Comparison of ENCODE assay signal across 9 cellular contexts in genomic region chr2:134980639-134981038, GRCh38.
"Had no signal": no experiment of that assay in that cellular context is flagged by ENCODE, and none has a peak within 500 bp of the region (broad histone marks: within the 10 kb centered on the region; RNA-seq: fewer than 3 reads in every experiment).

No MANE protein-coding gene starts in this region.

- H3K4me2 ChIP-seq: GM23338, KMS-11 had no signal

- H3K9ac ChIP-seq: KMS-11 had no signal

- H3K4me3 ChIP-seq: GM23338 had no signal

- H3K27ac ChIP-seq: KMS-11 had no signal

- ATAC-seq: GM23338 had no signal

- H2AFZ ChIP-seq: GM23338 had no signal

- FAIRE-seq: H1, H54, HTR-8/SVneo had no signal

- DNase-seq: H9, HCEC 1CT, IMR-90, KBM-7 had no signal
